ENCODE assay signal across 8 cellular contexts in genomic region chr19:34962281-34962944, GRCh38. TPM values are rescaled to one million over a fixed set of nuclear protein-coding genes. Genes with fewer than 3 reads are reported as not detected.
DNase-seq lines count a peak whose midpoint lies in the region; ATAC-seq and TF ChIP-seq lines count a peak whose summit lies in the region.

No MANE protein-coding gene starts in this region.

- TF ChIP-seq EP300 in tibial nerve (IDR thresholded peaks at IDR 0.05): no peak

- H3K4me1 Mint-ChIP-seq in activated T-cell treated with anti-CD3 and anti-CD28 coated beads, Interleukin-2, amount 50 U/mL, for 4 hours (ENCODE audit: low read depth): peaks cover 26% of the 10 kb centered on the region
- peaks cover 38% of the 10 kb centered on the region for H3K4me1 Mint-ChIP-seq in activated CD8-positive, alpha-beta T cell treated with anti-CD3 and anti-CD28 coated beads, Interleukin-2, amount 10 ng/mL, durations not matched to agents 7 days and 5 days (ENCODE audit: low read depth)
- peaks cover 31 to 38% of the 10 kb centered on the region in 2 donors for H3K4me1 Mint-ChIP-seq in immature natural killer cell

- H3K4me3 ChIP-seq in tibial nerve: peak overlapping the region in 3 of 4 donors; percentile 84 to 96 (median 94)

- POLR2A ChIA-PET in activated CD8-positive, alpha-beta T cell treated with anti-CD3 and anti-CD28 coated beads, Interleukin-2, amount 10 ng/mL, durations not matched to agents 7 days and 5 days (lab: Charles Lee): interaction anchor here (0.9 to 1.5 kb wide), 2 partner anchors 36 to 38 kb away, joined by 5 read pairs; partner anchors contain the start of genes GRAMD1A and ZNF30

- TF ChIP-seq CTCF in tibial nerve (IDR thresholded peaks at IDR 0.05): no peak

- H3K27ac ChIP-seq in tibial nerve: peak overlapping the region in 1 of 4 donors; percentile 66

- no peaks in the 10 kb centered on the region for H3K27me3 Mint-ChIP-seq in activated T-cell treated with anti-CD3 and anti-CD28 coated beads, Interleukin-2, amount 50 U/mL, for 4 hours (ENCODE audit: low read depth)
- H3K27me3 Mint-ChIP-seq in activated CD8-positive, alpha-beta T cell treated with anti-CD3 and anti-CD28 coated beads, Interleukin-2, amount 10 ng/mL, durations not matched to agents 7 days and 5 days (ENCODE audit: low read depth): no peaks in the 10 kb centered on the region
- peaks cover 2 to 8% (median 5%) of the 10 kb centered on the region in 3 donors for H3K27me3 Mint-ChIP-seq in immature natural killer cell (ENCODE audit: low read depth in 3 of 3)

- peaks cover 47% of the 10 kb centered on the region for H3K9me3 Mint-ChIP-seq in activated T-cell treated with anti-CD3 and anti-CD28 coated beads, Interleukin-2, amount 50 U/mL, for 4 hours
- H3K9me3 Mint-ChIP-seq in activated CD8-positive, alpha-beta T cell treated with anti-CD3 and anti-CD28 coated beads, Interleukin-2, amount 10 ng/mL, durations not matched to agents 7 days and 5 days (ENCODE audit: insufficient read depth): peaks cover 59% of the 10 kb centered on the region
- H3K9me3 Mint-ChIP-seq in immature natural killer cell: peaks cover 42 to 63% (median 57%) of the 10 kb centered on the region in 6 donors

- H3K27ac Mint-ChIP-seq in activated CD8-positive, alpha-beta T cell treated with anti-CD3 and anti-CD28 coated beads, Interleukin-2, amount 10 ng/mL, durations not matched to agents 7 days and 5 days: peak overlapping the region; percentile 86
- peak overlapping the region; percentile 88 to 95 (median 92) for H3K27ac Mint-ChIP-seq in immature natural killer cell

- no peak for ATAC-seq in activated T-cell treated with anti-CD3 and anti-CD28 coated beads, Interleukin-2, amount 50 U/mL, for 4 hours
- peak; percentile 66 for ATAC-seq in activated CD8-positive, alpha-beta T cell treated with anti-CD3 and anti-CD28 coated beads, Interleukin-2, amount 10 ng/mL, durations not matched to agents 7 days and 5 days
- no peak for ATAC-seq in HG02981 (IDR thresholded peaks at IDR 0.05; ENCODE audit: unreplicated experiment)

- H3K36me3 ChIP-seq in tibial nerve: peaks cover 7 to 44% (median 32%) of the 10 kb centered on the region in 3 donors

- DNase-seq in activated T-cell treated with anti-CD3 and anti-CD28 coated beads, Interleukin-2, amount 50 U/mL, for 4 hours: no peak
- no peak for DNase-seq in activated T-cell treated with anti-CD3 and anti-CD28 coated beads, Interleukin-2, amount 50 U/mL, for 48 hours
- peak; percentile 70 for DNase-seq in activated CD8-positive, alpha-beta T cell treated with anti-CD3 and anti-CD28 coated beads, Interleukin-2, amount 10 ng/mL, durations not matched to agents 7 days and 5 days
- DNase-seq in immature natural killer cell (peak; percentile 30 to 41 (median 40)), tibial nerve (ENCODE audit: low spot score in 2 of 2) (no peak), occipital lobe (lab: John Stamatoyannopoulos, UW) (no peak)
- no peak for DNase-seq in stimulated activated CD4-positive, alpha-beta T cell treated with anti-CD3 and anti-CD28 coated beads, Interleukin-2, amount 100 ng/mL, for 24 hours

- no peaks in the 10 kb centered on the region for H3K27me3 ChIP-seq in tibial nerve

- CTCF ChIA-PET in activated CD8-positive, alpha-beta T cell treated with anti-CD3 and anti-CD28 coated beads, Interleukin-2, amount 10 ng/mL, durations not matched to agents 7 days and 5 days (lab: Charles Lee): interaction anchor here (1.0 to 2.4 kb wide), 6 partner anchors 10 to 82 kb away, joined by 3 to 15 read pairs (median 4); no protein-coding TSS in a partner anchor

- no peak for TF ChIP-seq POLR2A in tibial nerve (IDR thresholded peaks at IDR 0.05)

- 75 to 78% methylated on average over 7 of the region's 7 CpGs for WGBS in tibial nerve, 2 donors

- H3K4me1 ChIP-seq in tibial nerve: peaks cover 0 to 23% (median 14%) of the 10 kb centered on the region in 4 donors

- H3K9me3 ChIP-seq in tibial nerve: peaks cover 0 to 45% (median 13%) of the 10 kb centered on the region in 4 donors

- peak overlapping the region; percentile 87 for H3K4me3 Mint-ChIP-seq in activated T-cell treated with anti-CD3 and anti-CD28 coated beads, Interleukin-2, amount 50 U/mL, for 4 hours
- peak overlapping the region; percentile 92 for H3K4me3 Mint-ChIP-seq in activated CD8-positive, alpha-beta T cell treated with anti-CD3 and anti-CD28 coated beads, Interleukin-2, amount 10 ng/mL, durations not matched to agents 7 days and 5 days
- H3K4me3 Mint-ChIP-seq in immature natural killer cell: peak overlapping the region; percentile 90 to 98 (median 97)

- H3K36me3 Mint-ChIP-seq in activated T-cell treated with anti-CD3 and anti-CD28 coated beads, Interleukin-2, amount 50 U/mL, for 4 hours (ENCODE audit: insufficient read depth): peaks cover 54% of the 10 kb centered on the region
- H3K36me3 Mint-ChIP-seq in activated CD8-positive, alpha-beta T cell treated with anti-CD3 and anti-CD28 coated beads, Interleukin-2, amount 10 ng/mL, durations not matched to agents 7 days and 5 days (ENCODE audit: low read depth): peaks cover 64% of the 10 kb centered on the region
- peaks cover 51 to 56% (median 55%) of the 10 kb centered on the region in 3 donors for H3K36me3 Mint-ChIP-seq in immature natural killer cell

RNA-seq across cellular contexts. Expression of gene ZNF792, which starts 1.6 kb away (rescaled TPM):
- total RNA-seq in activated T-cell treated with anti-CD3 and anti-CD28 coated beads, Interleukin-2, amount 50 U/mL, for 4 hours: 1 to 10 TPM; 2.4 to 2.6 (median 2.6) TPM
- 10 to 100 TPM; 13.7 to 14.2 TPM for total RNA-seq in activated CD8-positive, alpha-beta T cell treated with anti-CD3 and anti-CD28 coated beads, Interleukin-2, amount 10 ng/mL, durations not matched to agents 7 days and 5 days
- polyA plus RNA-seq in immature natural killer cell: 10 to 100 TPM in 2 of 3 donors, 1 to 10 TPM in 1; 8.4 to 17.2 (median 10.6) TPM
- total RNA-seq in tibial nerve (1 to 10 TPM; 2.3 to 7.1 (median 5.5) TPM), occipital lobe (19.0 TPM)

RNA-seq across cellular contexts. Expression of gene ZNF30, which starts 35.7 kb away (rescaled TPM):
- 1 to 10 TPM; 4.7 to 6.1 (median 4.8) TPM for total RNA-seq in activated T-cell treated with anti-CD3 and anti-CD28 coated beads, Interleukin-2, amount 50 U/mL, for 4 hours
- 1 to 10 TPM; 4.1 TPM for total RNA-seq in activated CD8-positive, alpha-beta T cell treated with anti-CD3 and anti-CD28 coated beads, Interleukin-2, amount 10 ng/mL, durations not matched to agents 7 days and 5 days
- polyA plus RNA-seq in immature natural killer cell: 1 to 10 TPM; 3.7 to 6.2 (median 4.7) TPM
- total RNA-seq in tibial nerve (1 to 10 TPM; 1.2 to 4.3 (median 3.1) TPM), occipital lobe (9.8 TPM)

RNA-seq across cellular contexts. Expression of gene GRAMD1A, which starts 37.7 kb away (rescaled TPM):
- 100 to 1,000 TPM; 162 to 192 (median 170) TPM for total RNA-seq in activated T-cell treated with anti-CD3 and anti-CD28 coated beads, Interleukin-2, amount 50 U/mL, for 4 hours
- 10 to 100 TPM; 76.2 to 81.8 TPM for total RNA-seq in activated CD8-positive, alpha-beta T cell treated with anti-CD3 and anti-CD28 coated beads, Interleukin-2, amount 10 ng/mL, durations not matched to agents 7 days and 5 days
- polyA plus RNA-seq in immature natural killer cell: 10 to 100 TPM in 1 of 3 donors, 1 to 10 TPM in 2; 6.7 to 19.1 (median 7.8) TPM
- total RNA-seq in tibial nerve (100 to 1,000 TPM in 1 of 4 donors, 10 to 100 TPM in 3; 53.1 to 108 (median 61.6) TPM), occipital lobe (29.6 TPM)

Comparison
In these comparisons a context has a peak if more than half of its experiments do, and no peak if none do; other contexts are left out.
1. DNase-seq: peak in activated CD8-positive, alpha-beta T cell treated with anti-CD3 and anti-CD28 coated beads, Interleukin-2, amount 10 ng/mL, durations not matched to agents 7 days and 5 days (single experiment) and immature natural killer cell (3 of 3); none in activated T-cell treated with anti-CD3 and anti-CD28 coated beads, Interleukin-2, amount 50 U/mL, for 4 hours (single experiment), activated T-cell treated with anti-CD3 and anti-CD28 coated beads, Interleukin-2, amount 50 U/mL, for 48 hours (0 of 2), tibial nerve (0 of 2), stimulated activated CD4-positive, alpha-beta T cell treated with anti-CD3 and anti-CD28 coated beads, Interleukin-2, amount 100 ng/mL, for 24 hours (0 of 2) and occipital lobe (single experiment).
2. Peak in every context shown above with its lines, with median percentiles within 50 percentile points of each other: H3K4me3 Mint-ChIP-seq.